12 cellular contexts compared by ENCODE assay signal in the genomic region with DNA sequence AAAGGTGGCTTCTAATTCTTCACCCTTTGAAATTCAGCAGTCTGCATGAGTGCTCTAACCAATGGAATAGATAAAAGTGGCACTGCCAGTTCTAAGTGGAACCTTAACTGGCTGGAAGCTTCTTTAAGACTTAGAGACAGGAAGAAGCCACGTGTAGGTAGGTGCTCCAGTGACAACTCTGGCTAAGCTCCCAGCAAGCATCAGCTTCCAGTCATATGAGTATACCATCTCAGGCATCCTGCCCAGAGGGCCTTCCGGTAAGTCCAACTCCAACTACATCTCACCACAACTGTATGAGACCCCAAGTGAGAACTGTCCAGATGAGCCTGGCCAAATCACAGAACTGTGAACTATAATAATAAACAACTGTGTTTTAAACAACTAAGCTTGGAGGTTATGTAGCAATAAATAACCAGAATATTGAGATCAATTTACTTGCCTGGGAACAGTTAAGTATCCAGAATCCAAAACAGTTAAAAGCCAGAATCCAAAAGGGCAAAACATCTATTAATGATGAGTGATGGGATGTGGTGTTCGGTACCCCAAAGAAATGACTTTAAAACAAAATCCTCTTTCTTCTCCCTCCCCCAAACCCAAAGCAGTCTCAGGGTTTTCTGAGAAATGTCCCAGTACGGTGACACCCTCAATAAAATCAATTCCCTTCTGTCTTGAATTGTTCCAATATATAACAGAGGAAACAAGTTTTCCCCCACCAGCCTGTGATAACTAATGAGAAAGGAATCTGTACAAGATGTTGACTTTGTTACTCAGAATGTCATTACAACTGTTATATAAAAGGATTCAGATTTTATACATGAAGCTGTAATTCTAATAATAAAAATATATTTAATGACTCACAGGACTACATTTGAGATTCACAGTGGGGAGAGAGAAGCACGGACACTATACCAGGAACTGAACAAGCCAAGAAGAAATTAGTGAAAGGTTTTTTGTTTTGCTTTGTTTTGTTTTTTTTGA. TPM values are rescaled to one million over a fixed set of nuclear protein-coding genes. Genes with fewer than 3 reads are reported as not detected.
DNase-seq lines count a peak whose midpoint lies in the region; ATAC-seq and TF ChIP-seq lines count a peak whose summit lies in the region.
"Had no signal": no experiment of that assay in that cellular context is flagged by ENCODE, and none has a peak within 500 bp of the region (broad histone marks: within the 10 kb centered on the region; RNA-seq: fewer than 3 reads in every experiment).

No MANE protein-coding gene starts in this region.

- TF ChIP-seq CTCF in AG10803 (conservative IDR thresholded peaks at IDR 0.05; ENCODE audit: low read length) (no peak), PC-3 (conservative IDR thresholded peaks at IDR 0.05; ENCODE audit: low read depth, low read length) (no peak), neural crest cell (conservative IDR thresholded peaks at IDR 0.05) (no peak), left lung (IDR thresholded peaks at IDR 0.05) (no peak)

- H3K79me2 ChIP-seq in PC-3 (ENCODE audit: low read length), result peaks cover 87% of the 10 kb centered on the region

- H3K27me3 ChIP-seq in PC-3 (ENCODE audit: low read length), result no peaks in the 10 kb centered on the region
- peaks cover 0 to 30% of the 10 kb centered on the region in 2 donors for H3K27me3 ChIP-seq in left lung

- H3K4me3 Mint-ChIP-seq in neural crest cell, result peak overlapping the region; percentile 8

- peak overlapping the region; percentile 97 for H3K4me2 ChIP-seq in PC-3 (ENCODE audit: low read length)

- peak overlapping the region; percentile 99 for H3K27ac ChIP-seq in PC-3 (ENCODE audit: low read length)
- peak overlapping the region; percentile 54 for H3K27ac ChIP-seq in cingulate gyrus (ENCODE audit: low read depth, low read length)
- H3K27ac ChIP-seq in left lung, result peak overlapping the region in 1 of 2 donors; percentile 1
- H3K27ac ChIP-seq: coronary artery, psoas muscle had no signal

- CTCF ChIA-PET in PC-3 (lab: Charles Lee), result no interaction called here

- H3K36me3 Mint-ChIP-seq in neural crest cell (ENCODE audit: low read depth), result peaks cover 15% of the 10 kb centered on the region

- H3K4me1 Mint-ChIP-seq in neural crest cell, result peaks cover 38% of the 10 kb centered on the region

- POLR2A ChIA-PET in PC-3 (lab: Charles Lee; ENCODE audit: unreplicated experiment), result interaction anchor here (0.6 kb wide), 2 partner anchors 11 to 19 kb away, joined by 4 read pairs; no protein-coding TSS in a partner anchor

- H3K9ac ChIP-seq in PC-3 (ENCODE audit: low read length), result peak overlapping the region; percentile 91

- H3K36me3 ChIP-seq in PC-3 (ENCODE audit: low read depth, low read length) (peaks cover 18% of the 10 kb centered on the region), left lung (no peaks in the 10 kb centered on the region)

- no peak overlapping the region for H3K27ac Mint-ChIP-seq in neural crest cell (ENCODE audit: unreplicated experiment)

- BruUV-seq in PC-3 (replicated peaks; lab: Mats Ljungman, UMichigan), result no TSS peak

- no peaks in the 10 kb centered on the region for H3K9me2 ChIP-seq in PC-3 (replicated peaks; ENCODE audit: low read length)

- ATAC-seq in PC-3, result peak; percentile 40
- ATAC-seq in HG02763 (IDR thresholded peaks at IDR 0.05; ENCODE audit: unreplicated experiment), result no peak
- no peak for ATAC-seq in left lung

- peaks cover 36% of the 10 kb centered on the region for H3K4me1 ChIP-seq in PC-3 (ENCODE audit: insufficient read depth, low read length)
- peaks cover 16 to 18% of the 10 kb centered on the region in 2 donors for H3K4me1 ChIP-seq in left lung

- H3K9me3 Mint-ChIP-seq in neural crest cell, result peaks cover 6% of the 10 kb centered on the region

- no peaks in the 10 kb centered on the region for H4K20me1 ChIP-seq in PC-3 (ENCODE audit: low read length)

- H2AFZ ChIP-seq in PC-3 (ENCODE audit: low read length), result no peak overlapping the region

- H3F3A ChIP-seq in PC-3 (ENCODE audit: low read length, unreplicated experiment), result peaks cover 7% of the 10 kb centered on the region

- peak; percentile 95 for DNase-seq in AG10803 (ENCODE audit: low read depth)
- DNase-seq in PC-3, result peak; percentile 89
- DNase-seq in neural crest cell (ENCODE audit: low read depth, low spot score), result no peak
- DNase-seq in NAMALWA (ENCODE audit: low spot score), result no peak
- no peak for DNase-seq in left lung
- no peak for DNase-seq in Ammon's horn (ENCODE audit: low spot score)
- DNase-seq: H7, islet precursor cell, psoas muscle had no signal

- H3K27me3 Mint-ChIP-seq in neural crest cell (ENCODE audit: low read depth), result peaks cover 3% of the 10 kb centered on the region

- H3K9me3 ChIP-seq in PC-3 (ENCODE audit: low read length) (0 out of 2 replicates have a peak, but pooled peaks cover 5% of the 10 kb centered on the region), left lung (no peaks in the 10 kb centered on the region)
- H3K9me3 ChIP-seq: psoas muscle had no signal

- intact Hi-C loops in PC-3 (cut with micrococcal nuclease), result loop anchor here (1.0 to 10.0 kb wide), 5 partner anchors 28 to 509 kb away; a partner anchor contains a TSS
- intact Hi-C loops in left lung (cut with DNase I), result no loop called here

- H3K4me3 ChIP-seq in AG10803 (ENCODE audit: low read length) (peak overlapping the region; percentile 40), PC-3 (ENCODE audit: low read length) (peak overlapping the region; percentile 86), left lung (no peak overlapping the region)
- H3K4me3 ChIP-seq: coronary artery, psoas muscle had no signal

RNA-seq across cellular contexts. Expression of a gene that starts 4.2 kb away (rescaled TPM):
- total RNA-seq in PC-3 (2014; rRNA removed) (41.8 and 50.3 TPM in 2 replicates), neural crest cell (25.0 and 26.3 TPM in 2 replicates), left lung (10 to 100 TPM; 11.9 to 16.9 TPM)

Comparison
In these comparisons a context has a peak if more than half of its experiments do, and no peak if none do; other contexts are left out.
1. DNase-seq: peak in AG10803 (single experiment) and PC-3 (single experiment); none in neural crest cell (single experiment), NAMALWA (single experiment), left lung (0 of 2) and Ammon's horn (single experiment).
2. H3K4me3 ChIP-seq: peak in AG10803 (single experiment) and PC-3 (single experiment); none in left lung (0 of 2).